Comparison of ENCODE assay signal across 16 cellular contexts in the genomic region with DNA sequence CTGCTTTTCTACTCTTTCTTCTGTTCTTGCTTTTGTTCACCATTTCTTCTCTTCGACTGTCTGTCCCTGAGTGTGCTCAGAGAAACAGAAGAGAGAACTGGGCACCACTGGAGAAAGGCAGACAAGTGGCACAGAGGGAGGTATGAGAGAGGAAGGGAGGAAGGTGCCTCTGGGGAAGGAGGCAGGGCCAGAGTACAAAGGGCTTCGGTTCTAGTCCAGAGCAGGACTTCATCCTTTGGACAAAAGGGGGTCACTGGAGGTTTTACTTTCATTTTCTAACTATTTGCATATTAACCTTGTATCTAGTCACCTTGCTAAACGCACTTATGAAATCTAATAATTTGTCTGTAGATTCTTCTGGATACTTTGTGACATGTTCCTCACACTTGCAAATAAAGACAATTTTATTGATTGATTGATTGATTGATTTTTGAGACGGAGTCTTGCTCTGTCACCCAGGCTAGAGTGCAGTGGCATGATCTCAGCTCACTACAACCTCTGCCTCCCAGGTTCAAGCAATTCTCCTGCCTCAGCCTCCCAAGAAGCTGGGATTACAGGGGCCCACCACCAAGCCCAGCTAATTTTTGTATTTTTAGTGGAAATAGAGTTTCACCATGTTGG. TPM values are rescaled to one million over a fixed set of nuclear protein-coding genes. Genes with fewer than 3 reads are reported as not detected.
DNase-seq lines count a peak whose midpoint lies in the region; ATAC-seq and TF ChIP-seq lines count a peak whose summit lies in the region.
"Had no signal": no experiment of that assay in that cellular context is flagged by ENCODE, and none has a peak within 500 bp of the region (broad histone marks: within the 10 kb centered on the region; RNA-seq: fewer than 3 reads in every experiment).

No MANE protein-coding gene starts in this region.

- H3K9me3 ChIP-seq in CD4-positive, CD25-positive, alpha-beta regulatory T cell (ENCODE audit: control insufficient read depth in 2 of 2, low read length in 2 of 2) = no peaks in the 10 kb centered on the region
- H3K9me3 ChIP-seq in muscle layer of duodenum (ENCODE audit: control insufficient read depth in 1 of 2, low read length in 2 of 2) = no peaks in the 10 kb centered on the region
- no peaks in the 10 kb centered on the region for H3K9me3 ChIP-seq in upper lobe of left lung

- no peaks in the 10 kb centered on the region for H3K9me3 Mint-ChIP-seq in CD4-positive, CD25-positive, alpha-beta regulatory T cell
- H3K9me3 Mint-ChIP-seq in HFFc6 (no peaks in the 10 kb centered on the region), T-cell (no peaks in the 10 kb centered on the region)
- H3K9me3 Mint-ChIP-seq: neural crest cell had no signal

- TF ChIP-seq POLR2A in upper lobe of left lung (IDR thresholded peaks at IDR 0.05) = no peak

- no peaks in the 10 kb centered on the region for H3K27me3 ChIP-seq in CD4-positive, CD25-positive, alpha-beta regulatory T cell (ENCODE audit: control insufficient read depth, insufficient read depth, low read length)
- H3K27me3 ChIP-seq in muscle layer of duodenum (ENCODE audit: low read depth, low read length) (no peaks in the 10 kb centered on the region), upper lobe of left lung (no peaks in the 10 kb centered on the region)

- POLR2A ChIA-PET in T-cell (lab: Charles Lee) = no interaction called here

- TF ChIP-seq EP300 in upper lobe of left lung (IDR thresholded peaks at IDR 0.05) = no peak

- no peak for DNase-seq in CD4-positive, CD25-positive, alpha-beta regulatory T cell
- DNase-seq in HFFc6 (no peak), T-cell (no peak), Ammon's horn (ENCODE audit: low spot score) (no peak), upper lobe of left lung (no peak)
- DNase-seq: activated CD8-positive, alpha-beta memory T cell treated with anti-CD3 and anti-CD28 coated beads for 24 hours; amniotic stem cell; cerebellar nuclear complex; kidney; NCI-H1436; PC-3; retina had no signal

- WGBS in upper lobe of left lung, 2 donors = 69 to 75% methylated on average over 4 of the region's 4 CpGs

- no peak overlapping the region for H3K4me3 ChIP-seq in CD4-positive, CD25-positive, alpha-beta regulatory T cell (ENCODE audit: low read depth, low read length)
- H3K4me3 ChIP-seq in muscle layer of duodenum (ENCODE audit: low read depth in 1 of 2, low read length in 2 of 2) (no peak overlapping the region), upper lobe of left lung (no peak overlapping the region)

- peak overlapping the region in 2 of 3 donors; percentile 33 to 86 for H3K27ac Mint-ChIP-seq in CD4-positive, CD25-positive, alpha-beta regulatory T cell
- H3K27ac Mint-ChIP-seq in HFFc6 (no peak overlapping the region), T-cell (peak overlapping the region; percentile 37 to 81)

- peaks cover 8% of the 10 kb centered on the region for H3K27me3 Mint-ChIP-seq in CD4-positive, CD25-positive, alpha-beta regulatory T cell
- peaks cover 5% of the 10 kb centered on the region; the same call in 1 of the 2 replicates for H3K27me3 Mint-ChIP-seq in HFFc6 (ENCODE audit: insufficient read depth)
- H3K27me3 Mint-ChIP-seq in T-cell = no peaks in the 10 kb centered on the region

- ATAC-seq in CD4-positive, CD25-positive, alpha-beta regulatory T cell (ENCODE audit: low read depth in 2 of 2) = no peak
- ATAC-seq in T-cell (replicated peaks in 1 of 4) (no peak), HG03565 (IDR thresholded peaks at IDR 0.05; ENCODE audit: unreplicated experiment) (no peak), upper lobe of left lung (ENCODE audit: low FRiP score in 2 of 2) (no peak)
- no peak for ATAC-seq in activated CD4-positive, CD25-positive, alpha-beta regulatory T cell treated with anti-CD3 and anti-CD28 coated beads, Interleukin-2, amount 50 U/mL, for 24 hours
- ATAC-seq: PC-3 had no signal

- no peak overlapping the region for H3K27ac ChIP-seq in CD4-positive, CD25-positive, alpha-beta regulatory T cell (ENCODE audit: insufficient read depth, low read length, poor library complexity, severe bottlenecking)
- H3K27ac ChIP-seq in muscle layer of duodenum (ENCODE audit: low read length) (peak overlapping the region; percentile 43), upper lobe of left lung (no peak overlapping the region)

- CTCF ChIA-PET in T-cell (lab: Charles Lee) = interaction anchor here in 1 of 2 donors (0.7 kb wide), 1 partner anchor 191 kb away, joined by 5 read pairs; no protein-coding TSS in a partner anchor

- no peak overlapping the region for H3K4me3 Mint-ChIP-seq in CD4-positive, CD25-positive, alpha-beta regulatory T cell
- peak overlapping the region; percentile 60 for H3K4me3 Mint-ChIP-seq in HFFc6
- no peak overlapping the region for H3K4me3 Mint-ChIP-seq in T-cell
- H3K4me3 Mint-ChIP-seq: neural crest cell had no signal

- no peaks in the 10 kb centered on the region for H3K36me3 Mint-ChIP-seq in CD4-positive, CD25-positive, alpha-beta regulatory T cell
- no peaks in the 10 kb centered on the region for H3K36me3 Mint-ChIP-seq in HFFc6 (ENCODE audit: low read depth)
- H3K36me3 Mint-ChIP-seq in T-cell = no peaks in the 10 kb centered on the region

- TF ChIP-seq CTCF in HFFc6 (IDR thresholded peaks at IDR 0.05) (no peak), upper lobe of left lung (IDR thresholded peaks at IDR 0.05) (no peak)

- H3K4me1 Mint-ChIP-seq in CD4-positive, CD25-positive, alpha-beta regulatory T cell = peaks cover 0 to 9% (median 4%) of the 10 kb centered on the region in 4 donors
- H3K4me1 Mint-ChIP-seq in HFFc6 (ENCODE audit: low read depth) = peaks cover 15% of the 10 kb centered on the region
- H3K4me1 Mint-ChIP-seq in T-cell = peaks cover 0 to 5% (median 3%) of the 10 kb centered on the region in 3 donors

- H3K4me1 ChIP-seq in CD4-positive, CD25-positive, alpha-beta regulatory T cell (ENCODE audit: control insufficient read depth, insufficient read depth, low read length, poor library complexity, severe bottlenecking) = no peaks in the 10 kb centered on the region
- no peaks in the 10 kb centered on the region for H3K4me1 ChIP-seq in muscle layer of duodenum (ENCODE audit: control insufficient read depth in 1 of 2, insufficient read depth in 2 of 2, low read length in 2 of 2)
- peaks cover 0 to 11% (median 0%) of the 10 kb centered on the region in 4 donors for H3K4me1 ChIP-seq in upper lobe of left lung

- H3K36me3 ChIP-seq in CD4-positive, CD25-positive, alpha-beta regulatory T cell (ENCODE audit: control insufficient read depth, insufficient read depth, low read length) = no peaks in the 10 kb centered on the region
- peaks cover 0 to 7% of the 10 kb centered on the region in 2 donors for H3K36me3 ChIP-seq in muscle layer of duodenum (ENCODE audit: control insufficient read depth in 1 of 2, insufficient read depth in 2 of 2, low read length in 2 of 2)
- H3K36me3 ChIP-seq in upper lobe of left lung = peaks cover 0 to 40% (median 4%) of the 10 kb centered on the region in 4 donors

RNA-seq across cellular contexts. Expression of a gene that starts 13.5 kb away (rescaled TPM):
- total RNA-seq in CD4-positive, CD25-positive, alpha-beta regulatory T cell = not detected
- under 1 TPM in 3 of 4 donors, not detected in 1; 0.28 to 0.60 (median 0.56) TPM for polyA plus RNA-seq in CD4-positive, CD25-positive, alpha-beta regulatory T cell
- total RNA-seq in HFFc6 (2021; fragmentation: NEBNext Ultra II Directional; extraction: Animal tissue kit (Norgen Biotek cat#: 25700)) = 1 to 10 TPM in 1 of 6 experiments, under 1 TPM in 4, not detected in 1; 0.28 to 1.0 (median 0.76) TPM
- total RNA-seq in T-cell = 1 to 10 TPM in 4 of 5 donors, under 1 TPM in 1; 0.68 to 1.6 (median 1.5) TPM
- total RNA-seq in upper lobe of left lung = 10 to 100 TPM; 16.8 to 75.2 (median 41.2) TPM

RNA-seq across cellular contexts. Expression of a gene that starts 30.2 kb away (rescaled TPM):
- 9.1 TPM for total RNA-seq in CD4-positive, CD25-positive, alpha-beta regulatory T cell
- polyA plus RNA-seq in CD4-positive, CD25-positive, alpha-beta regulatory T cell = 10 to 100 TPM; 18.7 to 24.3 (median 21.9) TPM
- total RNA-seq in HFFc6 (2021; fragmentation: NEBNext Ultra II Directional; extraction: Animal tissue kit (Norgen Biotek cat#: 25700)) = 10 to 100 TPM; 33.8 to 43.2 (median 37.7) TPM
- total RNA-seq in T-cell = 10 to 100 TPM in 4 of 5 donors, 1 to 10 TPM in 1; 8.4 to 35.7 (median 26.7) TPM
- 10 to 100 TPM; 18.9 to 65.7 (median 40.6) TPM for total RNA-seq in upper lobe of left lung

RNA-seq across cellular contexts. Expression of a gene that starts 49.8 kb away (rescaled TPM):
- total RNA-seq in CD4-positive, CD25-positive, alpha-beta regulatory T cell = 33.9 TPM
- polyA plus RNA-seq in CD4-positive, CD25-positive, alpha-beta regulatory T cell = 10 to 100 TPM; 15.3 to 24.5 (median 23.0) TPM
- total RNA-seq in HFFc6 (2021; fragmentation: NEBNext Ultra II Directional; extraction: Animal tissue kit (Norgen Biotek cat#: 25700)) = 10 to 100 TPM; 12.7 to 18.6 (median 16.2) TPM
- total RNA-seq in T-cell (10 to 100 TPM; 37.1 to 50.3 (median 39.2) TPM), upper lobe of left lung (10 to 100 TPM; 22.4 to 97.4 (median 31.4) TPM)

Comparison
In these comparisons a context has a peak if more than half of its experiments do, and no peak if none do; other contexts are left out.
1. RNA of a gene that starts 13.5 kb away (total RNA-seq): 16.8 to 75.2 TPM in upper lobe of left lung; 0.68 to 1.6 TPM in T-cell, 0.28 to 1.0 TPM in HFFc6 and not detected in CD4-positive, CD25-positive, alpha-beta regulatory T cell (single experiment); every median in the first group is over 4 times any median in the second.